Comparison of ENCODE assay signal across 15 cellular contexts in genomic region chr12:92424338-92424737, GRCh38.
DNase-seq lines count a peak whose midpoint lies in the region; ATAC-seq, FAIRE-seq and TF ChIP-seq lines count a peak whose summit lies in the region.
"Had no signal": no experiment of that assay in that cellular context is flagged by ENCODE, and none has a peak within 500 bp of the region (broad histone marks: within the 10 kb centered on the region; RNA-seq: fewer than 3 reads in every experiment).

No MANE protein-coding gene starts in this region.

- WGBS in A549 (ENCODE audit: missing lambda C conversion rate): 60% methylated on average over 4 of the region's 4 CpGs
- no CpG with 5 or more reads among the region's 4 CpGs for WGBS in IMR-90 (ENCODE audit: extremely low coverage in 2 of 2, insufficient read length in 1 of 2), 2 experiments
- WGBS in iPS DF 6.9 (ENCODE audit: insufficient coverage, insufficient read length): no CpG with 5 or more reads among the region's 4 CpGs

- ATAC-seq in A549 (peak in 1 of 2 experiments; percentile 33; a peak in 1 of 6 replicates), IMR-90 (ENCODE audit: low read depth) (peak; percentile 49; the same call in 1 of the 2 replicates), GM19455 (IDR thresholded peaks at IDR 0.05; ENCODE audit: unreplicated experiment) (no peak), HG03108 (IDR thresholded peaks at IDR 0.05; ENCODE audit: unreplicated experiment) (no peak)

- in situ Hi-C loops in IMR-90 (cut with MboI; ENCODE audit: low sequenced_read_pairs): no loop called here

- H2BK5ac ChIP-seq in IMR-90 (ENCODE audit: low read depth, low read length, poor library complexity, severe bottlenecking): no peak overlapping the region

- H3K27ac ChIP-seq in A549 (peak overlapping the region in 1 of 2 experiments; percentile 51; a peak in 2 of 6 replicates), IMR-90 (ENCODE audit: insufficient read depth, low read length) (no peak overlapping the region), iPS DF 6.9 (ENCODE audit: low read length) (no peak overlapping the region)

- no peaks in the 10 kb centered on the region for H4K20me1 ChIP-seq in IMR-90 (ENCODE audit: insufficient read depth, low read length)

- H3K23ac ChIP-seq in IMR-90 (ENCODE audit: low read depth, low read length): no peak overlapping the region

- CTCF ChIA-PET in A549 (lab: Yijun Ruan, JAX) (interaction anchor here (1.0 kb wide), 1 partner anchor 16 kb away, joined by 3 read pairs; no protein-coding TSS in a partner anchor), IMR-90 (lab: Yijun Ruan, JAX) (no interaction called here)

- no peak overlapping the region for H2BK15ac ChIP-seq in IMR-90 (ENCODE audit: low read depth, low read length)

- no TSS peak for BruUV-seq in IMR-90 (replicated peaks; lab: Mats Ljungman, UMichigan)

- H2AK9ac ChIP-seq in IMR-90 (replicated peaks; ENCODE audit: low read depth, low read length, poor library complexity): no peak overlapping the region

- H2BK120ac ChIP-seq in IMR-90 (ENCODE audit: low read depth, low read length): no peak overlapping the region

- H4K91ac ChIP-seq in IMR-90 (ENCODE audit: insufficient read depth, low read depth, low read length): no peak overlapping the region

- no peak overlapping the region for H3K4ac ChIP-seq in IMR-90 (ENCODE audit: low read depth, low read length)

- H3K4me2 ChIP-seq in A549: peak overlapping the region; percentile 12; the same call in 2 of the 3 replicates
- no peak overlapping the region for H3K4me2 ChIP-seq in IMR-90 (ENCODE audit: low read depth, low read length)

- no peak overlapping the region for H3K56ac ChIP-seq in IMR-90 (ENCODE audit: extremely low read depth, insufficient read depth, low read length)

- no peak overlapping the region for H4K8ac ChIP-seq in IMR-90 (ENCODE audit: low read depth in 2 of 2, low read length in 2 of 2)

- no peak for DNase-seq in A549 (ENCODE audit: low read depth in 1 of 2, low spot score in 1 of 2)
- DNase-seq in IMR-90: peak; percentile 67
- peak; percentile 32 for DNase-seq in bronchial epithelial cell (ENCODE audit: low read depth)
- peak; percentile 29 for DNase-seq in iPS DF 6.9 (ENCODE audit: low read depth, low spot score)
- no peak for DNase-seq in NCI-H2171 (lab: John Stamatoyannopoulos, UW)
- DNase-seq in RKO (ENCODE audit: low spot score): no peak
- DNase-seq: activated CD4-positive, alpha-beta T cell treated with anti-CD3 and anti-CD28 coated beads, Interleukin-2, amount 50 U/mL, for 48 hours; activated naive CD4-positive, alpha-beta T cell; cerebellar nuclear complex; GOT3; stimulated activated CD8-positive, alpha-beta memory T cell treated with anti-CD3 and anti-CD28 coated beads, Interleukin-4, amount 100 ng/mL, for 48 hours; T-helper 2 cell had no signal

- no peak overlapping the region for H3K18ac ChIP-seq in IMR-90 (ENCODE audit: low read depth, low read length)

- no peaks in the 10 kb centered on the region for H3K79me1 ChIP-seq in IMR-90 (ENCODE audit: low read depth in 1 of 2, low read length in 2 of 2)

- H3K9me3 ChIP-seq in A549 (no peaks in the 10 kb centered on the region), IMR-90 (ENCODE audit: control insufficient read depth, insufficient read depth, low read length) (no peaks in the 10 kb centered on the region), iPS DF 6.9 (ENCODE audit: control insufficient read depth, insufficient read depth, low read length) (no peaks in the 10 kb centered on the region)

- no peak overlapping the region for H4K5ac ChIP-seq in IMR-90 (ENCODE audit: low read depth, low read length)

- TF ChIP-seq CTCF in A549 (IDR thresholded peaks at IDR 0.05): no peak
- TF ChIP-seq CTCF in IMR-90 (conservative IDR thresholded peaks at IDR 0.05; ENCODE audit: low read depth, low read length): no peak
- no peak for TF ChIP-seq CTCF in bronchial epithelial cell (IDR thresholded peaks at IDR 0.05; ENCODE audit: insufficient read depth, low read length, severe bottlenecking)

- H3K27me3 ChIP-seq in IMR-90 (ENCODE audit: control insufficient read depth, insufficient read depth, low read length) (peaks cover 2% of the 10 kb centered on the region; the same call in 1 of the 2 replicates), bronchial epithelial cell (ENCODE audit: control insufficient read depth, insufficient read depth, low read length) (no peaks in the 10 kb centered on the region), iPS DF 6.9 (ENCODE audit: control insufficient read depth, insufficient read depth, low read length) (no peaks in the 10 kb centered on the region)

- TF ChIP-seq RAD21 in A549 (conservative IDR thresholded peaks at IDR 0.05 in 1 of 2, IDR thresholded peaks at IDR 0.05 in 1 of 2) (no peak), IMR-90 (IDR thresholded peaks at IDR 0.05; ENCODE audit: low read length) (no peak)

- H3K36me3 ChIP-seq in IMR-90 (ENCODE audit: control insufficient read depth, insufficient read depth, low read length) (no peaks in the 10 kb centered on the region), bronchial epithelial cell (ENCODE audit: control insufficient read depth, insufficient read depth, low read length) (no peaks in the 10 kb centered on the region), iPS DF 6.9 (ENCODE audit: control insufficient read depth, insufficient read depth, low read length) (no peaks in the 10 kb centered on the region)

- H2BK20ac ChIP-seq in IMR-90 (ENCODE audit: low read depth, low read length): no peak overlapping the region

- H2AK5ac ChIP-seq in IMR-90 (ENCODE audit: low read depth, low read length): no peak overlapping the region

- H2AFZ ChIP-seq in IMR-90 (replicated peaks; ENCODE audit: low read length, poor library complexity): no peak overlapping the region

- no peak for TF ChIP-seq EP300 in A549 (IDR thresholded peaks at IDR 0.05)

- FAIRE-seq in A549 (lab: Jason Lieb, UNC) (no peak), bronchial epithelial cell (lab: Jason Lieb, UNC) (no peak)
- FAIRE-seq: A204.1 had no signal

- H3K4me3 ChIP-seq in A549 (no peak overlapping the region), IMR-90 (ENCODE audit: insufficient read depth, low read depth, low read length) (no peak overlapping the region), bronchial epithelial cell (ENCODE audit: low read depth, low read length) (no peak overlapping the region), iPS DF 6.9 (ENCODE audit: low read length) (no peak overlapping the region)

- intact Hi-C loops in IMR-90 (cut with micrococcal nuclease): no loop called here

- H3K9ac ChIP-seq in IMR-90 (ENCODE audit: low read depth, low read length): no peak overlapping the region

- H3K9me1 ChIP-seq in IMR-90 (ENCODE audit: insufficient read depth, low read length): no peaks in the 10 kb centered on the region

- H3K4me1 ChIP-seq in A549: peaks cover 31% of the 10 kb centered on the region
- H3K4me1 ChIP-seq in IMR-90 (ENCODE audit: control insufficient read depth, insufficient read depth, low read length): no peaks in the 10 kb centered on the region
- H3K4me1 ChIP-seq in iPS DF 6.9 (ENCODE audit: control insufficient read depth, insufficient read depth, low read length): peaks cover 3% of the 10 kb centered on the region; the same call in 1 of the 2 replicates

- dilution Hi-C loops in IMR-90 (cut with HindIII; ENCODE audit: low sequenced_read_pairs, unreplicated experiment): no loop called here

- POLR2A ChIA-PET in A549 (lab: Yijun Ruan, JAX) (no interaction called here), IMR-90 (lab: Charles Lee; ENCODE audit: unreplicated experiment) (no interaction called here)

- H3K14ac ChIP-seq in IMR-90 (replicated peaks; ENCODE audit: low read depth, low read length): no peak overlapping the region

- TF ChIP-seq POLR2A in A549 (IDR thresholded peaks at IDR 0.05; ENCODE audit: low read length) (no peak), IMR-90 (IDR thresholded peaks at IDR 0.05; ENCODE audit: low read depth, low read length) (no peak)

TF ChIP-seq in A549, 52 proteins besides CTCF, POLR2A, EP300 and RAD21:
- TF ChIP-seq FOSL2 (IDR thresholded peaks at IDR 0.05) (no peak), FOSL2 (CRISPR knock-in tag; IDR thresholded peaks at IDR 0.05) (0 out of 2 replicates have a peak, but pooled peaks have one; percentile 30), TP53 (CRISPR knock-in tag; IDR thresholded peaks at IDR 0.05) (no peak)

TF ChIP-seq in IMR-90, 13 proteins besides CTCF, POLR2A, EP300 and RAD21:
- no peak for TF ChIP-seq RFX5 (IDR thresholded peaks at IDR 0.05; ENCODE audit: low read depth, low read length)
TF ChIP-seq in IMR-90: peak in this region for 0.

Comparison
In these comparisons a context has a peak if more than half of its experiments do, and no peak if none do; other contexts are left out.
1. DNase-seq: peak in IMR-90 (single experiment), bronchial epithelial cell (single experiment) and iPS DF 6.9 (single experiment); none in A549 (0 of 2), NCI-H2171 (single experiment) and RKO (single experiment).